20 cellular contexts compared by ENCODE assay signal in the genomic region with DNA sequence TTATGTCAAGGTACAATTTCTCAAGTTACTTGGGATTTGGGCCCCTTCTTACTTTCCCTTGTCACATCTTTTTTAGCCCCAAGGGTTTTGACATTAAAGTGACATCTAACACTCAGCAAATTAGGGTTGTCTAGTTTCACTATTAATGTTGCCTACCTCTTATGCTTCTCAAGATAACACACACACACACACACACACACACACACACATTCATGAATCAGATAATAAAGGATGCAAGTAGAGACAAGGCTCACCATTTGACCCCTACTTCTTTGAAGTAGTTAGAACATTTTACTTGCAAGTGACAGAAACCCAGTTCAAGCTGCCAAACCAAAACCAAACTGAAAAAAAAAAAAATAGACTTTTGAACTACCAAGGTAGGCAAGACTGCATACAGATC.
DNase-seq lines count a peak whose midpoint lies in the region; ATAC-seq and TF ChIP-seq lines count a peak whose summit lies in the region.
"Had no signal": no experiment of that assay in that cellular context is flagged by ENCODE, and none has a peak within 500 bp of the region (broad histone marks: within the 10 kb centered on the region; RNA-seq: fewer than 3 reads in every experiment).

No MANE protein-coding gene starts in this region.

- TF ChIP-seq CTCF in mammary epithelial cell (conservative IDR thresholded peaks at IDR 0.05 in 1 of 2, IDR thresholded peaks at IDR 0.05 in 1 of 2; ENCODE audit: extremely low read depth in 1 of 2, insufficient read depth in 1 of 2, low read depth in 1 of 2, low read length in 2 of 2) (no peak), MCF 10A (IDR thresholded peaks at IDR 0.05; ENCODE audit: unreplicated experiment) (no peak), astrocyte of the spinal cord (IDR thresholded peaks at IDR 0.05; ENCODE audit: low read depth, low read length) (no peak)

- H3K27me3 ChIP-seq in mammary epithelial cell (ENCODE audit: insufficient read depth, low read length) = no peaks in the 10 kb centered on the region
- H3K27me3 ChIP-seq: thyroid gland had no signal

- H3K4me3 Mint-ChIP-seq in MCF 10A (ENCODE audit: unreplicated experiment) = no peak overlapping the region
- H3K4me3 Mint-ChIP-seq in stimulated activated naive CD8-positive, alpha-beta T cell treated with anti-CD3 and anti-CD28 coated beads, Interleukin-15, amount 100 ng/mL, for 72 hours = no peak overlapping the region
- H3K4me3 Mint-ChIP-seq: memory B cell, T-cell had no signal

- CTCF ChIA-PET in mammary epithelial cell (lab: Charles Lee; ENCODE audit: low non-redundant PET) = interaction anchor here (0.6 to 0.7 kb wide), 2 partner anchors 14 to 423 kb away, joined by 6 to 9 read pairs; no protein-coding TSS in a partner anchor
- CTCF ChIA-PET in MCF 10A (lab: Yijun Ruan, JAX) = no interaction called here

- POLR2A ChIA-PET in MCF 10A (lab: Yijun Ruan, JAX) = no interaction called here

- H3K27ac Mint-ChIP-seq in MCF 10A (ENCODE audit: low read depth, unreplicated experiment) = no peak overlapping the region
- no peak overlapping the region for H3K27ac Mint-ChIP-seq in stimulated activated naive CD8-positive, alpha-beta T cell treated with anti-CD3 and anti-CD28 coated beads, Interleukin-15, amount 100 ng/mL, for 72 hours
- H3K27ac Mint-ChIP-seq: activated T-helper 1 cell treated with anti-CD3 and anti-CD28 coated beads, Interleukin-12 subunit alpha, Interleukin-12 subunit beta, Interleukin-2, Interleukin-4 antibody, amounts not matched to agents 30 ng/mL and 10 ng/mL and 1 ng/mL, durations not matched to agents 14 hours and 24 hours and 36 hours; memory B cell had no signal

- no peak overlapping the region for H3K4me2 ChIP-seq in mammary epithelial cell (ENCODE audit: insufficient read depth, low read depth, low read length)

- no peaks in the 10 kb centered on the region for H3K36me3 ChIP-seq in mammary epithelial cell (ENCODE audit: insufficient read depth, low read length)
- H3K36me3 ChIP-seq: thyroid gland had no signal

- no peak overlapping the region for H3K4me3 ChIP-seq in mammary epithelial cell (replicated peaks in 1 of 3; ENCODE audit: insufficient read depth in 1 of 3, low read depth in 2 of 3, low read length in 3 of 3)
- no peak overlapping the region for H3K4me3 ChIP-seq in astrocyte of the spinal cord (ENCODE audit: low read depth, low read length)
- H3K4me3 ChIP-seq: thyroid gland had no signal

- intact Hi-C loops in mammary epithelial cell (cut with micrococcal nuclease) = no loop called here
- intact Hi-C loops in MCF 10A (cut with micrococcal nuclease) = no loop called here

- no peaks in the 10 kb centered on the region for H3K27me3 Mint-ChIP-seq in MCF 10A (ENCODE audit: insufficient read depth, unreplicated experiment)
- peaks cover 20% of the 10 kb centered on the region for H3K27me3 Mint-ChIP-seq in stimulated activated naive CD8-positive, alpha-beta T cell treated with anti-CD3 and anti-CD28 coated beads, Interleukin-15, amount 100 ng/mL, for 72 hours
- H3K27me3 Mint-ChIP-seq: memory B cell had no signal

- H3K9me3 Mint-ChIP-seq in MCF 10A (ENCODE audit: unreplicated experiment) = peaks cover 9% of the 10 kb centered on the region
- H3K9me3 Mint-ChIP-seq in stimulated activated naive CD8-positive, alpha-beta T cell treated with anti-CD3 and anti-CD28 coated beads, Interleukin-15, amount 100 ng/mL, for 72 hours = peaks cover 0 to 6% of the 10 kb centered on the region in 2 donors
- H3K9me3 Mint-ChIP-seq: activated T-helper 1 cell treated with anti-CD3 and anti-CD28 coated beads, Interleukin-12 subunit alpha, Interleukin-12 subunit beta, Interleukin-2, Interleukin-4 antibody, amounts not matched to agents 30 ng/mL and 10 ng/mL and 1 ng/mL, durations not matched to agents 14 hours and 24 hours and 36 hours; memory B cell had no signal

- dilution Hi-C loops in mammary epithelial cell (cut with HindIII; ENCODE audit: low sequenced_read_pairs) = no loop called here

- no peak overlapping the region for H3K9ac ChIP-seq in mammary epithelial cell (ENCODE audit: insufficient read depth, low read length)

- H2AFZ ChIP-seq in mammary epithelial cell (ENCODE audit: low read depth, low read length) = no peak overlapping the region

- peaks cover 38% of the 10 kb centered on the region for H3K4me1 ChIP-seq in mammary epithelial cell (ENCODE audit: insufficient read depth, low read length)
- H3K4me1 ChIP-seq: thyroid gland had no signal

- H3K36me3 Mint-ChIP-seq in MCF 10A (ENCODE audit: insufficient read depth, unreplicated experiment) = no peaks in the 10 kb centered on the region
- H3K36me3 Mint-ChIP-seq: memory B cell, T-cell had no signal

- no peaks in the 10 kb centered on the region for H3K79me2 ChIP-seq in mammary epithelial cell (ENCODE audit: insufficient read depth, low read length)

- in situ Hi-C loops in mammary epithelial cell (cut with MboI; ENCODE audit: low sequenced_read_pairs in 2 of 2) = no loop called here
- in situ Hi-C loops in astrocyte of the spinal cord (cut with HindIII; ENCODE audit: low sequenced_read_pairs) = no loop called here

- DNase-seq in mammary epithelial cell (peak; percentile 28), MCF 10A (ENCODE audit: unreplicated experiment) (no peak), RPMI7951 (ENCODE audit: low read depth) (peak; percentile 65), astrocyte of the spinal cord (ENCODE audit: low read depth, low spot score) (peak; percentile 8)
- peak in 1 of 2 donors; percentile 9 for DNase-seq in stimulated activated naive CD8-positive, alpha-beta T cell treated with anti-CD3 and anti-CD28 coated beads, Interleukin-15, amount 100 ng/mL, for 72 hours
- DNase-seq: DMS53, KG1, left cardiac atrium, NCI-H187 treated with DMSO at 0.1 percent for 48 hours, NCI-H226, NCI-H774, occipital lobe, SHP77 treated with DMSO at 0.1 percent for 48 hours, T-cell, thyroid gland had no signal

- H3K4me1 Mint-ChIP-seq in MCF 10A (ENCODE audit: insufficient read depth, unreplicated experiment) = peaks cover 8% of the 10 kb centered on the region
- peaks cover 6% of the 10 kb centered on the region for H3K4me1 Mint-ChIP-seq in stimulated activated naive CD8-positive, alpha-beta T cell treated with anti-CD3 and anti-CD28 coated beads, Interleukin-15, amount 100 ng/mL, for 72 hours

- peak; percentile 64 for ATAC-seq in stimulated activated naive CD8-positive, alpha-beta T cell treated with anti-CD3 and anti-CD28 coated beads, Interleukin-15, amount 100 ng/mL, for 72 hours
- ATAC-seq in HG02623 (IDR thresholded peaks at IDR 0.05; ENCODE audit: unreplicated experiment) (no peak), GM21381 (IDR thresholded peaks at IDR 0.05; ENCODE audit: unreplicated experiment) (no peak), HG02678 (IDR thresholded peaks at IDR 0.05; ENCODE audit: unreplicated experiment) (no peak)
- ATAC-seq: left cardiac atrium, T-cell had no signal

- H3K27ac ChIP-seq in mammary epithelial cell (ENCODE audit: insufficient read depth, low read depth, low read length) = no peak overlapping the region
- H3K27ac ChIP-seq: thyroid gland had no signal

- no peaks in the 10 kb centered on the region for H3K9me3 ChIP-seq in mammary epithelial cell (replicated peaks; ENCODE audit: insufficient read depth, low read length)
- H3K9me3 ChIP-seq: thyroid gland had no signal

- BruUV-seq in mammary epithelial cell (replicated peaks; lab: Mats Ljungman, UMichigan) (no TSS peak), MCF 10A (replicated peaks; lab: Mats Ljungman, UMichigan) (no TSS peak)

- no peaks in the 10 kb centered on the region for H4K20me1 ChIP-seq in mammary epithelial cell (ENCODE audit: insufficient read depth, low read length)
